In the genomic region with DNA sequence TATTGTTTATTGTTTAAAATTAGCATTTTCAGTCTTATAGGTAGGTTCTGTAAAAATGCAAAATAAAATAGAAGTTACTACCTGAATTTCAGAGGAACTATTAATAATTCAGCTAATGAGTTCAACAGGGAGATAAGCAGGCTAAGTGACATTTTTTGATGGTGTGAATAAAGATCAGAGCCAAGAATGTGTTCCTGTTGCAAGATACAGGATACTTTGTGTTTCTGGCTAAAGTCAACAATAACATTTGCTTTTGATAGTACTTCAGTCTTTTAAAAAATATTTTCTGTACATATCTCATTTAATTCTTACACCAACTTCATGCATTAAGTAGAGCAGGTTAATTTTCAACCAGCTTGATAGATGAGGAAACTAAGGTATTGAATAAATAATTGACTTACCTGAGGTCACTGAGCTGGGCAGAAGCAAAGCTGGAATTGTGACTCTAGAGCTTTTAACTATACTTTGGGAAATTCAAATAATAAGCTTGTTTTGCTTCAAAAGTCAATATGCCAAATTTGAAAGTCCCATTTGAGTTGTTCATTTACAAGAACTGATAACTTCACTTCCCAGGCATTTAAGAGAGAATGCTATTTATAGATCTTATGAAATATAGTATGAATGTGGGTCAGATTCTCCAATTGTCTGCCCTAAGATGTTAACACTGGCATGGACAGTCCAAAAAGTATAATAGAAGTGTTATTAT, we compare ENCODE assay signal across 13 cellular contexts. TPM values are rescaled to one million over a fixed set of nuclear protein-coding genes. Genes with fewer than 3 reads are reported as not detected.
DNase-seq lines count a peak whose midpoint lies in the region; ATAC-seq and TF ChIP-seq lines count a peak whose summit lies in the region.
"Had no signal": no experiment of that assay in that cellular context is flagged by ENCODE, and none has a peak within 500 bp of the region (broad histone marks: within the 10 kb centered on the region; RNA-seq: fewer than 3 reads in every experiment).

No MANE protein-coding gene starts in this region.

- DNase-seq in EH (ENCODE audit: low read depth), result peak; percentile 69
- DNase-seq in OCI-M1 (lab: John Stamatoyannopoulos, UW), result peak; percentile 15
- peak; percentile 72 for DNase-seq in fibroblast of gingiva (ENCODE audit: low read depth)
- DNase-seq in myocyte (ENCODE audit: low read depth), result peak; percentile 28
- no peak for DNase-seq in mesenteric fat pad (ENCODE audit: low spot score)
- DNase-seq in NCI-H1694 treated with DMSO at 0.1 percent for 48 hours (lab: John Stamatoyannopoulos, UW), result no peak
- DNase-seq in hypothalamus (lab: John Stamatoyannopoulos, UW), result no peak
- DNase-seq: natural killer cell, NCI-H2029, substantia nigra, T-helper 1 cell had no signal

- no peak for ATAC-seq in GM18505 (IDR thresholded peaks at IDR 0.05; ENCODE audit: unreplicated experiment)
- ATAC-seq: K562, natural killer cell had no signal

- no peak for TF ChIP-seq POLR2A in GM18505 (IDR thresholded peaks at IDR 0.05; ENCODE audit: borderline replicate concordance, extremely low read depth, insufficient read depth, insufficient read length)

RNA-seq across cellular contexts. Expression of a gene that starts 6.0 kb away (rescaled TPM):
- 14.0 and 18.8 TPM in 2 replicates for total RNA-seq in myocyte
- polyA plus RNA-seq in myocyte (2012), result 7.5 TPM
- 8.9 TPM for total RNA-seq in mesenteric fat pad

Comparison
In these comparisons a context has a peak if more than half of its experiments do, and no peak if none do; other contexts are left out.
1. DNase-seq: peak in EH (single experiment), OCI-M1 (single experiment), fibroblast of gingiva (single experiment) and myocyte (single experiment); none in mesenteric fat pad (single experiment), NCI-H1694 treated with DMSO at 0.1 percent for 48 hours (single experiment) and hypothalamus (0 of 51).